8 cellular contexts compared by ENCODE assay signal in the genomic region with DNA sequence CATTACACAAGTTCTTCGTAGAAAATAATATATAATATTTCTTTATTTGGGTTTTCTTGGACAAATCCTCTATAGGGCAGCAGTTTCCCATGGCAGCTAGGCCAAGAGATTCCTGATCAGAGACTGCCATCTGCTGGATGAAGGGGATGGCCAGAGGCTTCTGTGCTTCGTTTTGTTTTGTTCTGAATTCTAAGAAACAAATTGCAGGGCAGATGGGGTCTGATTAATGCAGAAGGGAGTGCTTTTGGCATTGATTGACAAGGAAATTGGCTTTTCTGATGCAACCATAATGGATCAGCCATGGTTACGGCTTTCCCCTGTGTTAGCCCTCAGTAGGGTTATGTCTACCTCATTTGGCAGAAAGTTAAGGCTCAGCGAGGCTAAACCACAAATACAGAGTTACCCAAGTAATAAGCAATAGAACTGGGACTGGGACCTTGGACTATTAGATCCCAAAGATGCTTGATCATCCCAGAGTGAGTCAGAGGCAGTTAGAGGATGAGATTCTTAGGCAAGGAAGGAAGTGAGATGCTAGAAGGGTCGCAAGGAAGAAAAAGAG.
DNase-seq lines count a peak whose midpoint lies in the region; ATAC-seq and TF ChIP-seq lines count a peak whose summit lies in the region.

No MANE protein-coding gene starts in this region.

- H3K27ac ChIP-seq in GM23248: no peak overlapping the region
- H3K27ac ChIP-seq in right cardiac atrium (ENCODE audit: low read length): no peak overlapping the region

- H3K9me2 ChIP-seq in GM23248 (ENCODE audit: insufficient read depth): no peaks in the 10 kb centered on the region

- H3K4me3 ChIP-seq in GM23248 (no peak overlapping the region), right cardiac atrium (ENCODE audit: low read length) (no peak overlapping the region), skeletal muscle cell (ENCODE audit: low read depth, low read length) (no peak overlapping the region)

- H3K27me3 ChIP-seq in GM23248 (replicated peaks; ENCODE audit: insufficient read depth) (no peaks in the 10 kb centered on the region), right cardiac atrium (ENCODE audit: control insufficient read depth, insufficient read depth) (no peaks in the 10 kb centered on the region)

- CTCF ChIA-PET in WTC11 (lab: Charles Lee): interaction anchor here (0.8 to 3.2 kb wide), 15 partner anchors 12 to 1317 kb away, joined by 3 to 14 read pairs (median 5); a partner anchor contains a TSS

- POLR2A ChIA-PET in WTC11 (lab: Charles Lee): interaction anchor here (1.0 kb wide), 1 partner anchor 1291 kb away, joined by 3 read pairs; no protein-coding TSS in a partner anchor

- no peaks in the 10 kb centered on the region for H3K36me3 ChIP-seq in GM23248 (ENCODE audit: low read depth)

- in situ Hi-C loops in GM23248 (cut with MboI): loop anchor here (25.0 kb wide), 1 partner anchor 1268 kb away; a partner anchor contains a TSS

- peaks cover 6% of the 10 kb centered on the region for H3K4me1 Mint-ChIP-seq in WTC11

- peaks cover 10% of the 10 kb centered on the region for H3K4me1 ChIP-seq in GM23248 (ENCODE audit: insufficient read depth)
- peaks cover 2% of the 10 kb centered on the region for H3K4me1 ChIP-seq in right cardiac atrium (ENCODE audit: control insufficient read depth, insufficient read depth, low read length)

- TF ChIP-seq CTCF in WTC11 (IDR thresholded peaks at IDR 0.05): peak; percentile 61

- peak overlapping the region; percentile 11 for H3K4me2 ChIP-seq in GM23248 (ENCODE audit: unreplicated experiment)

- no peak overlapping the region for H2AFZ ChIP-seq in GM23248

- peaks cover 27% of the 10 kb centered on the region for H3K9me3 Mint-ChIP-seq in WTC11

- 0 out of 2 replicates have a peak, but pooled peaks cover 3% of the 10 kb centered on the region for H3F3A ChIP-seq in GM23248 (ENCODE audit: insufficient read depth)

- WGBS in GM23248 (ENCODE audit: low coverage in 1 of 2, low lambda C conversion rate in 2 of 2, missing lambda C conversion rate in 2 of 2), 2 experiments: 29% methylated on average over 5 of the region's 5 CpGs
- WGBS in right cardiac atrium: 40% methylated on average over 5 of the region's 5 CpGs

- H3K4me3 Mint-ChIP-seq in WTC11: no peak overlapping the region

- no peaks in the 10 kb centered on the region for H3K79me2 ChIP-seq in GM23248 (ENCODE audit: insufficient read depth)

- ATAC-seq in WTC11 (peak; percentile 88), right cardiac atrium (peak; percentile 65 to 67), HG02840 (IDR thresholded peaks at IDR 0.05; ENCODE audit: low FRiP score, unreplicated experiment) (no peak)

- peaks cover 6% of the 10 kb centered on the region for H3K27me3 Mint-ChIP-seq in WTC11 (ENCODE audit: low read depth)

- peak; percentile 9 for DNase-seq in GF-D8 (lab: John Stamatoyannopoulos, UW)
- peak; percentile 81 for DNase-seq in GM23248
- DNase-seq in NCI-H146 treated with DMSO at 0.1 percent for 48 hours (lab: John Stamatoyannopoulos, UW; ENCODE audit: unreplicated experiment): peak; percentile 19
- peak; percentile 59 for DNase-seq in WTC11 (ENCODE audit: low spot score)
- DNase-seq in right cardiac atrium: no peak
- peak; percentile 31 for DNase-seq in skeletal muscle cell (ENCODE audit: low read depth)
- DNase-seq in activated CD4-positive, alpha-beta T cell treated with anti-CD3 and anti-CD28 coated beads for 1 hour: no peak

- peaks cover 24% of the 10 kb centered on the region for H3K36me3 Mint-ChIP-seq in WTC11

- H3K9me3 ChIP-seq in GM23248 (ENCODE audit: low read depth): no peaks in the 10 kb centered on the region
- no peaks in the 10 kb centered on the region for H3K9me3 ChIP-seq in right cardiac atrium (ENCODE audit: control insufficient read depth, low read length)

- H3K27ac Mint-ChIP-seq in WTC11: 0 out of 2 replicates have a peak overlapping the region, but pooled peaks have one; percentile 37

- intact Hi-C loops in right cardiac atrium (cut with DNase I): loop anchor here in 2 of 4 donors (2.0 to 10.0 kb wide), 3 partner anchors 74 to 1264 kb away; a partner anchor contains a TSS

- 0 out of 2 replicates have a peak overlapping the region, but pooled peaks have one; percentile 10 for H3K9ac ChIP-seq in GM23248

- no peaks in the 10 kb centered on the region for H4K20me1 ChIP-seq in GM23248 (ENCODE audit: insufficient read depth)

TF ChIP-seq in WTC11, 78 proteins besides CTCF, POLR2A, EP300 and RAD21 (continues in another document):
- TF ChIP-seq GABPB1 (CRISPR knock-in tag; IDR thresholded peaks at IDR 0.05): no peak
- TF ChIP-seq, protein P1, sequence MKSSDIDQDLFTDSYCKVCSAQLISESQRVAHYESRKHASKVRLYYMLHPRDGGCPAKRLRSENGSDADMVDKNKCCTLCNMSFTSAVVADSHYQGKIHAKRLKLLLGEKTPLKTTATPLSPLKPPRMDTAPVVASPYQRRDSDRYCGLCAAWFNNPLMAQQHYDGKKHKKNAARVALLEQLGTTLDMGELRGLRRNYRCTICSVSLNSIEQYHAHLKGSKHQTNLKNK (CRISPR knock-in tag; IDR thresholded peaks at IDR 0.05): no peak
- TF ChIP-seq CREM (CRISPR knock-in tag; IDR thresholded peaks at IDR 0.05): no peak
- no peak for TF ChIP-seq MXD4 (CRISPR knock-in tag; IDR thresholded peaks at IDR 0.05; ENCODE audit: borderline replicate concordance)
- no peak for TF ChIP-seq TEAD4 (CRISPR knock-in tag; IDR thresholded peaks at IDR 0.05)
- TF ChIP-seq, protein P2, sequence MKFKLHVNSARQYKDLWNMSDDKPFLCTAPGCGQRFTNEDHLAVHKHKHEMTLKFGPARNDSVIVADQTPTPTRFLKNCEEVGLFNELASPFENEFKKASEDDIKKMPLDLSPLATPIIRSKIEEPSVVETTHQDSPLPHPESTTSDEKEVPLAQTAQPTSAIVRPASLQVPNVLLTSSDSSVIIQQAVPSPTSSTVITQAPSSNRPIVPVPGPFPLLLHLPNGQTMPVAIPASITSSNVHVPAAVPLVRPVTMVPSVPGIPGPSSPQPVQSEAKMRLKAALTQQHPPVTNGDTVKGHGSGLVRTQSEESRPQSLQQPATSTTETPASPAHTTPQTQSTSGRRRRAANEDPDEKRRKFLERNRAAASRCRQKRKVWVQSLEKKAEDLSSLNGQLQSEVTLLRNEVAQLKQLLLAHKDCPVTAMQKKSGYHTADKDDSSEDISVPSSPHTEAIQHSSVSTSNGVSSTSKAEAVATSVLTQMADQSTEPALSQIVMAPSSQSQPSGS (CRISPR knock-in tag; IDR thresholded peaks at IDR 0.05; ENCODE audit: borderline replicate concordance, low read depth): no peak
- TF ChIP-seq SOX15 (CRISPR knock-in tag; IDR thresholded peaks at IDR 0.05): no peak
- TF ChIP-seq TEAD1 (CRISPR knock-in tag; IDR thresholded peaks at IDR 0.05): no peak
- TF ChIP-seq, protein P3, sequence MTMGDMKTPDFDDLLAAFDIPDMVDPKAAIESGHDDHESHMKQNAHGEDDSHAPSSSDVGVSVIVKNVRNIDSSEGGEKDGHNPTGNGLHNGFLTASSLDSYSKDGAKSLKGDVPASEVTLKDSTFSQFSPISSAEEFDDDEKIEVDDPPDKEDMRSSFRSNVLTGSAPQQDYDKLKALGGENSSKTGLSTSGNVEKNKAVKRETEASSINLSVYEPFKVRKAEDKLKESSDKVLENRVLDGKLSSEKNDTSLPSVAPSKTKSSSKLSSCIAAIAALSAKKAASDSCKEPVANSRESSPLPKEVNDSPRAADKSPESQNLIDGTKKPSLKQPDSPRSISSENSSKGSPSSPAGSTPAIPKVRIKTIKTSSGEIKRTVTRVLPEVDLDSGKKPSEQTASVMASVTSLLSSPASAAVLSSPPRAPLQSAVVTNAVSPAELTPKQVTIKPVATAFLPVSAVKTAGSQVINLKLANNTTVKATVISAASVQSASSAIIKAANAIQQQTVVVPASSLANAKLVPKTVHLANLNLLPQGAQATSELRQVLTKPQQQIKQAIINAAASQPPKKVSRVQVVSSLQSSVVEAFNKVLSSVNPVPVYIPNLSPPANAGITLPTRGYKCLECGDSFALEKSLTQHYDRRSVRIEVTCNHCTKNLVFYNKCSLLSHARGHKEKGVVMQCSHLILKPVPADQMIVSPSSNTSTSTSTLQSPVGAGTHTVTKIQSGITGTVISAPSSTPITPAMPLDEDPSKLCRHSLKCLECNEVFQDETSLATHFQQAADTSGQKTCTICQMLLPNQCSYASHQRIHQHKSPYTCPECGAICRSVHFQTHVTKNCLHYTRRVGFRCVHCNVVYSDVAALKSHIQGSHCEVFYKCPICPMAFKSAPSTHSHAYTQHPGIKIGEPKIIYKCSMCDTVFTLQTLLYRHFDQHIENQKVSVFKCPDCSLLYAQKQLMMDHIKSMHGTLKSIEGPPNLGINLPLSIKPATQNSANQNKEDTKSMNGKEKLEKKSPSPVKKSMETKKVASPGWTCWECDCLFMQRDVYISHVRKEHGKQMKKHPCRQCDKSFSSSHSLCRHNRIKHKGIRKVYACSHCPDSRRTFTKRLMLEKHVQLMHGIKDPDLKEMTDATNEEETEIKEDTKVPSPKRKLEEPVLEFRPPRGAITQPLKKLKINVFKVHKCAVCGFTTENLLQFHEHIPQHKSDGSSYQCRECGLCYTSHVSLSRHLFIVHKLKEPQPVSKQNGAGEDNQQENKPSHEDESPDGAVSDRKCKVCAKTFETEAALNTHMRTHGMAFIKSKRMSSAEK (CRISPR knock-in tag; IDR thresholded peaks at IDR 0.05; ENCODE audit: borderline replicate concordance): no peak
- no peak for TF ChIP-seq ZBTB21 (CRISPR knock-in tag; IDR thresholded peaks at IDR 0.05; ENCODE audit: borderline replicate concordance)
- no peak for TF ChIP-seq NR2C2 (CRISPR knock-in tag; IDR thresholded peaks at IDR 0.05)
- TF ChIP-seq, protein P4, sequence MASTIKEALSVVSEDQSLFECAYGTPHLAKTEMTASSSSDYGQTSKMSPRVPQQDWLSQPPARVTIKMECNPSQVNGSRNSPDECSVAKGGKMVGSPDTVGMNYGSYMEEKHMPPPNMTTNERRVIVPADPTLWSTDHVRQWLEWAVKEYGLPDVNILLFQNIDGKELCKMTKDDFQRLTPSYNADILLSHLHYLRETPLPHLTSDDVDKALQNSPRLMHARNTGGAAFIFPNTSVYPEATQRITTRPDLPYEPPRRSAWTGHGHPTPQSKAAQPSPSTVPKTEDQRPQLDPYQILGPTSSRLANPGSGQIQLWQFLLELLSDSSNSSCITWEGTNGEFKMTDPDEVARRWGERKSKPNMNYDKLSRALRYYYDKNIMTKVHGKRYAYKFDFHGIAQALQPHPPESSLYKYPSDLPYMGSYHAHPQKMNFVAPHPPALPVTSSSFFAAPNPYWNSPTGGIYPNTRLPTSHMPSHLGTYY (CRISPR knock-in tag; IDR thresholded peaks at IDR 0.05): no peak
- no peak for TF ChIP-seq FOXK1 (CRISPR knock-in tag; IDR thresholded peaks at IDR 0.05)
- no peak for TF ChIP-seq CREB1 (CRISPR knock-in tag; IDR thresholded peaks at IDR 0.05)

Comparison
In these comparisons a context has a peak if more than half of its experiments do, and no peak if none do; other contexts are left out.
1. DNase-seq: peak in GF-D8 (single experiment), GM23248 (single experiment), NCI-H146 treated with DMSO at 0.1 percent for 48 hours (single experiment), WTC11 (single experiment) and skeletal muscle cell (single experiment); none in right cardiac atrium (0 of 3) and activated CD4-positive, alpha-beta T cell treated with anti-CD3 and anti-CD28 coated beads for 1 hour (single experiment).